In genomic region chr2:45902379-45902778, GRCh38 we compare ENCODE assay signal across 20 cellular contexts.
"Had no signal": no experiment of that assay in that cellular context is flagged by ENCODE, and none has a peak within 500 bp of the region (broad histone marks: within the 10 kb centered on the region; RNA-seq: fewer than 3 reads in every experiment).

No MANE protein-coding gene starts in this region.

- DNase-seq: effector CD4-positive, alpha-beta T cell; endodermal cell; heart right ventricle; hypothalamus; kidney glomerular epithelial cell; mucosa of descending colon; posterior cingulate gyrus; sigmoid colon; stimulated activated CD4-positive, alpha-beta T cell treated with anti-CD3 and anti-CD28 coated beads, Interleukin-2, amount 100 ng/mL, for 24 hours; stimulated activated CD4-positive, alpha-beta T cell treated with anti-CD3 and anti-CD28 coated beads, Interleukin-4, amount 100 ng/mL, for 4 hours; stimulated activated naive CD4-positive, alpha-beta T cell; stomach; substantia nigra; transverse colon had no signal

- H3K36me3 ChIP-seq: heart right ventricle, neutrophil, sigmoid colon, stomach, thoracic aorta, transverse colon had no signal

- H3K4me3 ChIP-seq: coronary artery, heart right ventricle, mucosa of descending colon, sigmoid colon, skin epidermis, stomach, thoracic aorta, transverse colon had no signal

- H3K27ac Mint-ChIP-seq: endodermal cell; natural killer cell treated with Interleukin-12 subunit alpha and Interleukin-12 subunit beta and Interleukin-15 and Interleukin-18, amount 100 ng/mL, for 72 hours had no signal

- H3K27me3 Mint-ChIP-seq: natural killer cell treated with Interleukin-12 subunit alpha and Interleukin-12 subunit beta and Interleukin-15 and Interleukin-18, amount 100 ng/mL, for 72 hours had no signal

- ATAC-seq: esophagus mucosa; heart right ventricle; mucosa of descending colon; natural killer cell treated with Interleukin-12 subunit alpha and Interleukin-12 subunit beta and Interleukin-15 and Interleukin-18, amount 100 ng/mL, for 72 hours had no signal

- H3K9me3 Mint-ChIP-seq: endodermal cell; natural killer cell treated with Interleukin-12 subunit alpha and Interleukin-12 subunit beta and Interleukin-15 and Interleukin-18, amount 100 ng/mL, for 72 hours had no signal

- H3K27ac ChIP-seq: coronary artery, heart right ventricle, neutrophil, sigmoid colon, skin epidermis, stomach, thoracic aorta, transverse colon had no signal

- H3K36me3 Mint-ChIP-seq: natural killer cell treated with Interleukin-12 subunit alpha and Interleukin-12 subunit beta and Interleukin-15 and Interleukin-18, amount 100 ng/mL, for 72 hours had no signal

- H3K4me3 Mint-ChIP-seq: endodermal cell; natural killer cell treated with Interleukin-12 subunit alpha and Interleukin-12 subunit beta and Interleukin-15 and Interleukin-18, amount 100 ng/mL, for 72 hours had no signal

- H3K4me1 Mint-ChIP-seq: endodermal cell had no signal

- H3K9me3 ChIP-seq: heart right ventricle, mucosa of descending colon, neutrophil, sigmoid colon, stomach, thoracic aorta, transverse colon had no signal

- H3K27me3 ChIP-seq: heart right ventricle, neutrophil, sigmoid colon, stomach, transverse colon had no signal
